ENCODE assay signal across 1 cellular context in the genomic region with DNA sequence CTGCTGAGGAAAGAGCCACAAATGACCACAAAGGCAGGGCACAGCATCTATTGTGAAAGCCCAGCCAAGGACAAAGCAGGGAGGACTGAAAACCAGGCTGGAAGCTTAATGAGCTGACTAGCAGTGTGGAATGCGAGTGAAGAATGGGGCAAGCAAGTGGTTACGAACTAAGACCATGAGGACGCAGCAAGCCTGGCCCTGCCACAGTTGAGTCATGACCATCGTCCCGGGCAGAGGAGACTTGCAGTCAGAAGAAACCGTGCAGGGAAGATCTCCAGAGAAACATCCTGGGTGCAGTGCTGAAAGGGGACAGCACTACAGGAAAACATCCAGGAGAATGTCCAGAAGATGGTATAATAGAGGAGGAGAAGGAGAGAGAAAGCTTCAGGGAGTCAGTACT.
TF ChIP-seq lines count a peak whose summit lies in the region.

No MANE protein-coding gene starts in this region.

TF ChIP-seq in IMR-90, 13 proteins besides CTCF, POLR2A, EP300 and RAD21:
- TF ChIP-seq CHD1 (IDR thresholded peaks at IDR 0.05; ENCODE audit: low read depth, low read length) (no peak), MXI1 (IDR thresholded peaks at IDR 0.05; ENCODE audit: borderline replicate concordance, low read depth, low read length) (no peak), SMC3 (IDR thresholded peaks at IDR 0.05; ENCODE audit: low read depth, low read length) (no peak), CEBPB (IDR thresholded peaks at IDR 0.05; ENCODE audit: low read depth, low read length) (no peak), NFE2L2 (IDR thresholded peaks at IDR 0.05; ENCODE audit: low read depth, low read length) (no peak)
- TF ChIP-seq, protein P1, sequence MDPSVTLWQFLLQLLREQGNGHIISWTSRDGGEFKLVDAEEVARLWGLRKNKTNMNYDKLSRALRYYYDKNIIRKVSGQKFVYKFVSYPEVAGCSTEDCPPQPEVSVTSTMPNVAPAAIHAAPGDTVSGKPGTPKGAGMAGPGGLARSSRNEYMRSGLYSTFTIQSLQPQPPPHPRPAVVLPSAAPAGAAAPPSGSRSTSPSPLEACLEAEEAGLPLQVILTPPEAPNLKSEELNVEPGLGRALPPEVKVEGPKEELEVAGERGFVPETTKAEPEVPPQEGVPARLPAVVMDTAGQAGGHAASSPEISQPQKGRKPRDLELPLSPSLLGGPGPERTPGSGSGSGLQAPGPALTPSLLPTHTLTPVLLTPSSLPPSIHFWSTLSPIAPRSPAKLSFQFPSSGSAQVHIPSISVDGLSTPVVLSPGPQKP (IDR thresholded peaks at IDR 0.05; ENCODE audit: borderline replicate concordance, low read depth, low read length), result no peak
